In the genomic region with DNA sequence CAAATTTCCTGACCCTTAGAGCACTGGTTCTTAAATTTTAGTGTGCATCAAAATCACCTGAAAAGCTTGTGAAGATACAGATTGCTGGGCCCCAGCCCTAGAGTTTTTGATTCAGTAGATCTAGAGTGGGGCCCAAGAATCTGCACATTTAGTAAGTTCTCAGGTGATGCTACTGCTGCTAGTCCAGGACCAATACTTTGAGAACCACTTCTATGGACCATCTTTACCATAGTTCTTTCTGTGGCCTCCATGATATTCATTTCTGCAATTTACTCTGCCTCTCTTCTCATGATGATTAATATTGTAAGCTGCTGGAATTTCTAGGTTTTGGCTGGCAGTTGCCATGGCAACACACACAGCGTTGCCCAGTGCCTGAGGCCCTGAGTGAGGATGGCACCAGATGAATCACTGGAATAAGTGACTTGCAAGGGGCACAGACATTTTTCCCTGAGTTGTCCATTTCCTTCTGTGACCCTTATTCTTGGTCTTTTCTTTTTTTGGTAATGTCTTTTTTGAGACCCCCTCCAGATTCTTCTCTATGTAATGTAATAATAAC, we compare ENCODE assay signal across 29 cellular contexts.
DNase-seq lines count a peak whose midpoint lies in the region; ATAC-seq, FAIRE-seq and TF ChIP-seq lines count a peak whose summit lies in the region.
"Had no signal": no experiment of that assay in that cellular context is flagged by ENCODE, and none has a peak within 500 bp of the region (broad histone marks: within the 10 kb centered on the region; RNA-seq: fewer than 3 reads in every experiment).

No MANE protein-coding gene starts in this region.

- no peaks in the 10 kb centered on the region for H3K9me3 ChIP-seq in pancreas
- H3K9me3 ChIP-seq: Caco-2, right atrium auricular region, stomach, upper lobe of left lung had no signal

- ATAC-seq in pancreas (no peak), HG03469 (IDR thresholded peaks at IDR 0.05; ENCODE audit: unreplicated experiment) (no peak)
- ATAC-seq: PC-3, T-cell had no signal

- H3K36me3 ChIP-seq in pancreas: no peaks in the 10 kb centered on the region
- H3K36me3 ChIP-seq: right atrium auricular region, stomach, upper lobe of left lung had no signal

- no peaks in the 10 kb centered on the region for H3K4me1 Mint-ChIP-seq in activated CD4-positive, alpha-beta T cell treated with anti-CD3 and anti-CD28 coated beads, Interleukin-2, amount 10 ng/mL, durations not matched to agents 24 days and 14 days

- TF ChIP-seq CTCF in pancreas (IDR thresholded peaks at IDR 0.05): no peak

- no peak overlapping the region for H3K4me3 Mint-ChIP-seq in activated CD4-positive, alpha-beta T cell treated with anti-CD3 and anti-CD28 coated beads, Interleukin-2, amount 10 ng/mL, durations not matched to agents 24 days and 14 days
- H3K4me3 Mint-ChIP-seq: activated T-cell treated with anti-CD3 and anti-CD28 coated beads, Interleukin-2, amount 50 U/mL, for 24 hours; B cell; H9; T-cell had no signal

- intact Hi-C loops in activated CD4-positive, alpha-beta T cell treated with anti-CD3 and anti-CD28 coated beads, Interleukin-2, amount 10 ng/mL, durations not matched to agents 24 days and 14 days (cut with micrococcal nuclease): no loop called here
- intact Hi-C loops in pancreas (cut with DNase I): no loop called here

- H3K4me3 ChIP-seq in pancreas: no peak overlapping the region
- H3K4me3 ChIP-seq: coronary artery, lung, right atrium auricular region, stomach, upper lobe of left lung had no signal

- H3K27me3 Mint-ChIP-seq in activated CD4-positive, alpha-beta T cell treated with anti-CD3 and anti-CD28 coated beads, Interleukin-2, amount 10 ng/mL, durations not matched to agents 24 days and 14 days: no peaks in the 10 kb centered on the region
- H3K27me3 Mint-ChIP-seq: B cell, brain had no signal

- peak; percentile 31 for DNase-seq in activated CD4-positive, alpha-beta T cell treated with anti-CD3 and anti-CD28 coated beads for 48 hours
- DNase-seq in activated CD4-positive, alpha-beta T cell treated with anti-CD3 and anti-CD28 coated beads, Interleukin-2, amount 10 ng/mL, durations not matched to agents 24 days and 14 days: no peak
- peak; percentile 42 for DNase-seq in Ammon's horn (ENCODE audit: low spot score)
- DNase-seq in astrocyte of the hippocampus (ENCODE audit: low read depth, low spot score): peak; percentile 5
- DNase-seq in myocyte (ENCODE audit: low read depth): peak; percentile 12
- no peak for DNase-seq in medulla oblongata (ENCODE audit: extremely low spot score)
- DNase-seq in pancreas: no peak
- DNase-seq: 8988T; activated CD4-positive, alpha-beta T cell treated with anti-CD3 and anti-CD28 coated beads for 4 hours; activated T-cell treated with anti-CD3 and anti-CD28 coated beads, Interleukin-2, amount 50 U/mL, for 24 hours; Caco-2; H9; islet precursor cell; Karpas-422; NCI-H1105; NCI-H2029 treated with DMSO at 0.1 percent for 48 hours; PC-3; SHP77 treated with DMSO at 0.1 percent for 48 hours; stimulated activated CD4-positive, alpha-beta T cell treated with anti-CD3 and anti-CD28 coated beads, Interleukin-12 subunit alpha, Interleukin-12 subunit beta, amount 100 ng/mL, for 4 hours; stomach; T-cell; upper lobe of left lung had no signal

- peaks cover 0 to 4% (median 0%) of the 10 kb centered on the region in 3 donors for H3K4me1 ChIP-seq in pancreas
- H3K4me1 ChIP-seq: right atrium auricular region, stomach, upper lobe of left lung had no signal

- peaks cover 0 to 4% (median 0%) of the 10 kb centered on the region in 4 donors for H3K27me3 ChIP-seq in pancreas
- H3K27me3 ChIP-seq: right atrium auricular region, stomach, upper lobe of left lung had no signal

- H3K36me3 Mint-ChIP-seq in activated CD4-positive, alpha-beta T cell treated with anti-CD3 and anti-CD28 coated beads, Interleukin-2, amount 10 ng/mL, durations not matched to agents 24 days and 14 days (ENCODE audit: low read depth): no peaks in the 10 kb centered on the region
- H3K36me3 Mint-ChIP-seq: activated naive CD4-positive, alpha-beta T cell treated with anti-CD3 and anti-CD28 coated beads, Interleukin-2, amount 50 U/mL, for 72 hours; brain; T-cell had no signal

- no peak for FAIRE-seq in pancreas (lab: Jason Lieb, UNC)

- whole genome bisulfite sequencing in pancreas, 2 donors: 64 to 93% methylated on average over 1 of the region's 1 CpG

- no peak overlapping the region for H3K27ac Mint-ChIP-seq in activated CD4-positive, alpha-beta T cell treated with anti-CD3 and anti-CD28 coated beads, Interleukin-2, amount 10 ng/mL, durations not matched to agents 24 days and 14 days
- H3K27ac Mint-ChIP-seq: activated naive CD4-positive, alpha-beta T cell treated with anti-CD3 and anti-CD28 coated beads, Interleukin-2, amount 50 U/mL, for 72 hours; activated T-cell treated with anti-CD3 and anti-CD28 coated beads, Interleukin-2, amount 50 U/mL, for 24 hours; B cell; H9; T-cell had no signal

- no peak overlapping the region for H3K27ac ChIP-seq in pancreas
- H3K27ac ChIP-seq: coronary artery, right atrium auricular region, stomach, upper lobe of left lung had no signal

- peaks cover 4% of the 10 kb centered on the region for H3K9me3 Mint-ChIP-seq in activated CD4-positive, alpha-beta T cell treated with anti-CD3 and anti-CD28 coated beads, Interleukin-2, amount 10 ng/mL, durations not matched to agents 24 days and 14 days
- H3K9me3 Mint-ChIP-seq: activated naive CD4-positive, alpha-beta T cell treated with anti-CD3 and anti-CD28 coated beads, Interleukin-2, amount 50 U/mL, for 72 hours; activated T-cell treated with anti-CD3 and anti-CD28 coated beads, Interleukin-2, amount 50 U/mL, for 24 hours; T-cell had no signal

Comparison
In these comparisons a context has a peak if more than half of its experiments do, and no peak if none do; other contexts are left out.
1. DNase-seq: peak in activated CD4-positive, alpha-beta T cell treated with anti-CD3 and anti-CD28 coated beads for 48 hours (single experiment), Ammon's horn (single experiment), astrocyte of the hippocampus (single experiment) and myocyte (single experiment); none in activated CD4-positive, alpha-beta T cell treated with anti-CD3 and anti-CD28 coated beads, Interleukin-2, amount 10 ng/mL, durations not matched to agents 24 days and 14 days (single experiment), medulla oblongata (single experiment) and pancreas (0 of 6).